11 cellular contexts compared by ENCODE assay signal in the genomic region with DNA sequence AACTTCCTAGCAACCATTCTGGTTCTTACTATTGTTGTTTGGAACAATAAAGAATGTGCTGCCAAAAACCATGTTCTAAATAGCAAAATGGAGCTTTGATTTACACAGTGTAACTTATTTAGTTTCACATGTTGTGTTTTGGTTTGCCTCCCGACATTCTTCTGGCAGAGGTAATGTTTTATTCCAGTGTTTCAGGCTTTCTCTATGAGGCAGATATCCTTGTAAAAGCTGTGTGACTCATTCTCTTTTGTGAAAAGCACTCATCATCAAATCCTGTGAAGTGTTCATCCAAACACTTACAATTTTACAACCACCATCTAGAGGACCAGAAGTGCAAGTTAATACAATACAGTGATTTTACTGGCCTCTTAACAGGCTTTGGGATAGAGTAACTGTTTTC.
DNase-seq lines count a peak whose midpoint lies in the region; ATAC-seq and TF ChIP-seq lines count a peak whose summit lies in the region.
"Had no signal": no experiment of that assay in that cellular context is flagged by ENCODE, and none has a peak within 500 bp of the region (broad histone marks: within the 10 kb centered on the region; RNA-seq: fewer than 3 reads in every experiment).

No MANE protein-coding gene starts in this region.

- ATAC-seq in effector memory CD8-positive, alpha-beta T cell (replicated peaks), result no peak
- ATAC-seq: heart left ventricle had no signal

- no peaks in the 10 kb centered on the region for H3K27me3 Mint-ChIP-seq in effector memory CD8-positive, alpha-beta T cell
- H3K27me3 Mint-ChIP-seq: brain had no signal

- H3K27ac Mint-ChIP-seq in effector memory CD8-positive, alpha-beta T cell, result no peak overlapping the region

- DNase-seq in COLO829 (ENCODE audit: low spot score), result peak; percentile 3
- DNase-seq in M059J (ENCODE audit: low read depth), result peak; percentile 89
- no peak for DNase-seq in coronary artery (ENCODE audit: low spot score)
- DNase-seq in non-pigmented ciliary epithelial cell (ENCODE audit: low read depth), result peak; percentile 49
- DNase-seq in DMS79 (lab: John Stamatoyannopoulos, UW), result no peak
- DNase-seq in effector memory CD8-positive, alpha-beta T cell, result no peak
- no peak for DNase-seq in activated effector memory CD4-positive, alpha-beta T cell treated with Interleukin-2 at 50 U/mL for 16 hours
- DNase-seq in NCI-H526 treated with DMSO at 0.1 percent for 48 hours (lab: John Stamatoyannopoulos, UW), result no peak
- DNase-seq: heart left ventricle, midbrain had no signal

- H3K4me3 Mint-ChIP-seq in effector memory CD8-positive, alpha-beta T cell, result no peak overlapping the region
- H3K4me3 Mint-ChIP-seq: brain had no signal

- H3K27ac ChIP-seq in coronary artery, result no peak overlapping the region
- H3K27ac ChIP-seq: heart left ventricle had no signal

- TF ChIP-seq CTCF in coronary artery (IDR thresholded peaks at IDR 0.05), result no peak

- no peaks in the 10 kb centered on the region for H3K36me3 Mint-ChIP-seq in effector memory CD8-positive, alpha-beta T cell (ENCODE audit: insufficient read depth)
- H3K36me3 Mint-ChIP-seq: brain had no signal

- H3K4me3 ChIP-seq in coronary artery, result peak overlapping the region; percentile 7
- H3K4me3 ChIP-seq: heart left ventricle had no signal

- peaks cover 3 to 8% of the 10 kb centered on the region in 2 donors for H3K9me3 Mint-ChIP-seq in effector memory CD8-positive, alpha-beta T cell
- H3K9me3 Mint-ChIP-seq: brain had no signal

- H3K4me1 Mint-ChIP-seq in effector memory CD8-positive, alpha-beta T cell (ENCODE audit: low read depth in 2 of 2), result no peaks in the 10 kb centered on the region
- H3K4me1 Mint-ChIP-seq: brain had no signal

Comparison
In these comparisons a context has a peak if more than half of its experiments do, and no peak if none do; other contexts are left out.
1. DNase-seq: peak in COLO829 (single experiment), M059J (single experiment) and non-pigmented ciliary epithelial cell (single experiment); none in coronary artery (single experiment), DMS79 (single experiment), effector memory CD8-positive, alpha-beta T cell (0 of 3), activated effector memory CD4-positive, alpha-beta T cell treated with Interleukin-2 at 50 U/mL for 16 hours (single experiment) and NCI-H526 treated with DMSO at 0.1 percent for 48 hours (single experiment).